In genomic region chr6:163956571-163957407, GRCh38 we compare ENCODE assay signal across 8 cellular contexts.
DNase-seq lines count a peak whose midpoint lies in the region; ATAC-seq, FAIRE-seq and TF ChIP-seq lines count a peak whose summit lies in the region.

No MANE protein-coding gene starts in this region.

- H3K27ac ChIP-seq in DND-41 (ENCODE audit: low read length) (no peak overlapping the region), tibial nerve (peak overlapping the region in 1 of 4 donors; percentile 69)

- peak; percentile 47 for DNase-seq in DND-41
- peak; percentile 17 for DNase-seq in HS-27A (ENCODE audit: low read depth)
- peak; percentile 65 for DNase-seq in RCC 7860 (ENCODE audit: low spot score)
- peak; percentile 35 for DNase-seq in activated T-cell treated with anti-CD3 and anti-CD28 coated beads, Interleukin-2, amount 50 U/mL, for 4 hours
- DNase-seq in fibroblast of villous mesenchyme (ENCODE audit: low read depth): peak; percentile 69
- peak; percentile 40 for DNase-seq in omental fat pad (ENCODE audit: low spot score)
- peak; percentile 62 to 77 for DNase-seq in tibial nerve (ENCODE audit: low spot score in 2 of 2)

- H3K4me2 ChIP-seq in DND-41 (ENCODE audit: insufficient read depth, low read length): no peak overlapping the region

- H3K79me2 ChIP-seq in DND-41 (ENCODE audit: insufficient read depth, low read length): no peaks in the 10 kb centered on the region

- peak; percentile 77 for TF ChIP-seq CTCF in DND-41 (IDR thresholded peaks at IDR 0.05; ENCODE audit: borderline replicate concordance, extremely low read depth, low read length, poor library complexity, severe bottlenecking)
- TF ChIP-seq CTCF in fibroblast of villous mesenchyme (IDR thresholded peaks at IDR 0.05; ENCODE audit: insufficient read depth, low read depth, low read length): peak; percentile 94
- TF ChIP-seq CTCF in omental fat pad (IDR thresholded peaks at IDR 0.05): peak in 2 of 3 donors; percentile 57 to 80
- peak; percentile 69 to 89 (median 71) for TF ChIP-seq CTCF in tibial nerve (IDR thresholded peaks at IDR 0.05)

- no peaks in the 10 kb centered on the region for H3K36me3 Mint-ChIP-seq in activated T-cell treated with anti-CD3 and anti-CD28 coated beads, Interleukin-2, amount 50 U/mL, for 4 hours (ENCODE audit: insufficient read depth)

- ATAC-seq in DND-41 (ENCODE audit: insufficient read depth, low read depth): peak; percentile 72
- ATAC-seq in GM21423 (IDR thresholded peaks at IDR 0.05; ENCODE audit: unreplicated experiment): peak; percentile 98
- ATAC-seq in activated T-cell treated with anti-CD3 and anti-CD28 coated beads, Interleukin-2, amount 50 U/mL, for 4 hours: peak; percentile 58 to 62
- ATAC-seq in omental fat pad (ENCODE audit: low FRiP score): peak; percentile 91

- H3K27me3 ChIP-seq in DND-41 (ENCODE audit: insufficient read depth, low read length, poor library complexity) (no peaks in the 10 kb centered on the region), tibial nerve (no peaks in the 10 kb centered on the region)

- no peaks in the 10 kb centered on the region for H3K4me1 ChIP-seq in DND-41 (ENCODE audit: insufficient read depth, low read length)
- H3K4me1 ChIP-seq in tibial nerve: peaks cover 0 to 54% (median 0%) of the 10 kb centered on the region in 4 donors

- H3K9me3 ChIP-seq in DND-41 (ENCODE audit: insufficient read depth, low read length, severe bottlenecking) (no peaks in the 10 kb centered on the region), tibial nerve (no peaks in the 10 kb centered on the region)

- no peak overlapping the region for H3K4me3 Mint-ChIP-seq in activated T-cell treated with anti-CD3 and anti-CD28 coated beads, Interleukin-2, amount 50 U/mL, for 4 hours

- no peaks in the 10 kb centered on the region for H3K9me3 Mint-ChIP-seq in activated T-cell treated with anti-CD3 and anti-CD28 coated beads, Interleukin-2, amount 50 U/mL, for 4 hours

- H3K4me3 ChIP-seq in DND-41 (ENCODE audit: low read depth in 1 of 2, low read length in 2 of 2) (no peak overlapping the region), fibroblast of villous mesenchyme (ENCODE audit: low read depth, low read length) (no peak overlapping the region), tibial nerve (no peak overlapping the region)

- H3K4me1 Mint-ChIP-seq in activated T-cell treated with anti-CD3 and anti-CD28 coated beads, Interleukin-2, amount 50 U/mL, for 4 hours (ENCODE audit: low read depth): peaks cover 3% of the 10 kb centered on the region

- H3K36me3 ChIP-seq in DND-41 (ENCODE audit: insufficient read depth, low read length) (no peaks in the 10 kb centered on the region), tibial nerve (no peaks in the 10 kb centered on the region)

- TF ChIP-seq POLR2A in tibial nerve (IDR thresholded peaks at IDR 0.05): no peak

- FAIRE-seq in RCC 7860 (lab: Jason Lieb, UNC): peak; percentile 47

- H4K20me1 ChIP-seq in DND-41 (ENCODE audit: insufficient read depth, low read length): no peaks in the 10 kb centered on the region

- no peak overlapping the region for H3K9ac ChIP-seq in DND-41 (ENCODE audit: low read depth, low read length)

- TF ChIP-seq EP300 in tibial nerve (IDR thresholded peaks at IDR 0.05): peak in 1 of 2 donors; percentile 67

- H2AFZ ChIP-seq in DND-41 (ENCODE audit: low read depth, low read length): no peak overlapping the region

- 38 to 43% methylated on average over 12 of the region's 12 CpGs for WGBS in tibial nerve, 2 donors

- H3K27me3 Mint-ChIP-seq in activated T-cell treated with anti-CD3 and anti-CD28 coated beads, Interleukin-2, amount 50 U/mL, for 4 hours (ENCODE audit: low read depth): peaks cover 25% of the 10 kb centered on the region

Comparison
In these comparisons a context has a peak if more than half of its experiments do, and no peak if none do; other contexts are left out.
1. DNase-seq: peak in every context shown above with its lines; median percentile 70 in tibial nerve; 69 in fibroblast of villous mesenchyme; 65 in RCC 7860; 47 in DND-41; 40 in omental fat pad; 35 in activated T-cell treated with anti-CD3 and anti-CD28 coated beads, Interleukin-2, amount 50 U/mL, for 4 hours; 17 in HS-27A.